Comparison of ENCODE assay signal across 33 cellular contexts in the genomic region with DNA sequence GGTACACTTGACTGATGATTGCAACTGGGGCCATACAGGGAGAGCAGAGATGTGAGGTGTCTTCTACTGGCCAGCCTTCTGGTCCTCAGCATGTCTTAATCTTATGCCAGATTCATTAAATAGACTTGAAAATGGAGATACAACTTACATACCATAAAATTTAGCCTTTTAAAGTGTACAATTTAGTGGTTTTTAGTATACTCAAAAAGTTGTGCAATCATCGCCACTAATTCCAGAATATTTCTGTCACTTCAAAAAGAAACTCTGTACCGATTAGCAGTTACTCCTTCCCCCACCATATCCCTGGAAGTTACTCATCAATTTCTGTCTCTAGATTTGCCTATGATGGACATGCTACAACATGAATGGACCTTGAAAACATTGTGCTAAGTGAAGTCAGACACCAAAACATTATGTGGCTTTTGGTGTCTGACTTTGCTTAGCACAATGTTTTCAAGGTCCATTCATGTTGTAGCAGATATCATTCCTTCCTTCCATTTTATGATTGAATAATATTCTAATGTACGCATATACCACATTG. TPM values are rescaled to one million over a fixed set of nuclear protein-coding genes. Genes with fewer than 3 reads are reported as not detected.
DNase-seq lines count a peak whose midpoint lies in the region; ATAC-seq, FAIRE-seq and TF ChIP-seq lines count a peak whose summit lies in the region.
"Had no signal": no experiment of that assay in that cellular context is flagged by ENCODE, and none has a peak within 500 bp of the region (broad histone marks: within the 10 kb centered on the region; RNA-seq: fewer than 3 reads in every experiment).

No MANE protein-coding gene starts in this region.

- no peak overlapping the region for H3K23ac ChIP-seq in IMR-90 (ENCODE audit: low read depth, low read length)

- H4K8ac ChIP-seq in IMR-90 (ENCODE audit: low read depth in 2 of 2, low read length in 2 of 2): no peak overlapping the region

- no peak overlapping the region for H3K4ac ChIP-seq in IMR-90 (ENCODE audit: low read depth, low read length)

- H3F3A ChIP-seq in neural progenitor cell (ENCODE audit: low read depth): no peaks in the 10 kb centered on the region

- no peak overlapping the region for H3K18ac ChIP-seq in IMR-90 (ENCODE audit: low read depth, low read length)

- dilution Hi-C loops in IMR-90 (cut with HindIII; ENCODE audit: low sequenced_read_pairs, unreplicated experiment): no loop called here

- H3K9me3 ChIP-seq in IMR-90 (ENCODE audit: control insufficient read depth, insufficient read depth, low read length) (no peaks in the 10 kb centered on the region), neural progenitor cell (ENCODE audit: low read depth) (no peaks in the 10 kb centered on the region)
- H3K9me3 ChIP-seq: BE2C, left lung, ovary, vagina had no signal

- H3K27ac Mint-ChIP-seq in neural progenitor cell: no peak overlapping the region
- H3K27ac Mint-ChIP-seq: brain; immature natural killer cell; natural killer cell treated with Interleukin-12 subunit alpha and Interleukin-12 subunit beta and Interleukin-15 and Interleukin-18, amount 100 ng/mL, for 72 hours had no signal

- no CpG with 5 or more reads among the region's 3 CpGs for WGBS in IMR-90 (ENCODE audit: extremely low coverage in 2 of 2, insufficient read length in 1 of 2), 2 experiments

- no peak overlapping the region for H2AFZ ChIP-seq in IMR-90 (replicated peaks; ENCODE audit: low read length, poor library complexity)
- H2AFZ ChIP-seq in neural progenitor cell (replicated peaks): no peak overlapping the region
- H2AFZ ChIP-seq: hepatocyte had no signal

- no peak overlapping the region for H3K9ac ChIP-seq in IMR-90 (ENCODE audit: low read depth, low read length)
- no peak overlapping the region for H3K9ac ChIP-seq in neural progenitor cell

- H2AK5ac ChIP-seq in IMR-90 (ENCODE audit: low read depth, low read length): no peak overlapping the region

- H3K36me3 ChIP-seq in IMR-90 (ENCODE audit: control insufficient read depth, insufficient read depth, low read length): no peaks in the 10 kb centered on the region
- no peaks in the 10 kb centered on the region for H3K36me3 ChIP-seq in neural progenitor cell
- H3K36me3 ChIP-seq: BE2C, left lung, ovary, vagina had no signal

- no peaks in the 10 kb centered on the region for H3K27me3 ChIP-seq in IMR-90 (ENCODE audit: control insufficient read depth, insufficient read depth, low read length)
- H3K27me3 ChIP-seq in foreskin keratinocyte: no peaks in the 10 kb centered on the region
- H3K27me3 ChIP-seq in neural progenitor cell: no peaks in the 10 kb centered on the region
- H3K27me3 ChIP-seq: BE2C, hepatocyte, left lung, ovary, vagina had no signal

- no peaks in the 10 kb centered on the region for H3K79me1 ChIP-seq in IMR-90 (ENCODE audit: low read depth in 1 of 2, low read length in 2 of 2)

- POLR2A ChIA-PET in IMR-90 (lab: Charles Lee; ENCODE audit: unreplicated experiment): no interaction called here

- H3K79me2 ChIP-seq in neural progenitor cell (ENCODE audit: low read depth): no peaks in the 10 kb centered on the region
- H3K79me2 ChIP-seq: hepatocyte had no signal

- H2BK5ac ChIP-seq in IMR-90 (ENCODE audit: low read depth, low read length, poor library complexity, severe bottlenecking): no peak overlapping the region

- H3K4me3 ChIP-seq in IMR-90 (ENCODE audit: insufficient read depth, low read depth, low read length) (no peak overlapping the region), neural progenitor cell (no peak overlapping the region)
- H3K4me3 ChIP-seq: A549, hepatocyte, left lung, ovary, vagina had no signal

- no peaks in the 10 kb centered on the region for H3K4me1 ChIP-seq in IMR-90 (ENCODE audit: control insufficient read depth, insufficient read depth, low read length)
- peaks cover 16% of the 10 kb centered on the region for H3K4me1 ChIP-seq in foreskin keratinocyte
- H3K4me1 ChIP-seq in neural progenitor cell: no peaks in the 10 kb centered on the region
- H3K4me1 ChIP-seq: A549, BE2C, left lung, vagina had no signal

- no peak overlapping the region for H3K56ac ChIP-seq in IMR-90 (ENCODE audit: extremely low read depth, insufficient read depth, low read length)

- H2BK20ac ChIP-seq in IMR-90 (ENCODE audit: low read depth, low read length): no peak overlapping the region

- no TSS peak for BruUV-seq in IMR-90 (replicated peaks; lab: Mats Ljungman, UMichigan)

- H2BK15ac ChIP-seq in IMR-90 (ENCODE audit: low read depth, low read length): no peak overlapping the region

- no peaks in the 10 kb centered on the region for H3K9me1 ChIP-seq in IMR-90 (ENCODE audit: insufficient read depth, low read length)

- no peak for TF ChIP-seq POLR2A in GM12891 (IDR thresholded peaks at IDR 0.05; ENCODE audit: low read depth, low read length)
- TF ChIP-seq POLR2A in IMR-90 (IDR thresholded peaks at IDR 0.05; ENCODE audit: low read depth, low read length): no peak

- no peak overlapping the region for H3K27ac ChIP-seq in IMR-90 (ENCODE audit: insufficient read depth, low read length)
- H3K27ac ChIP-seq in foreskin keratinocyte: no peak overlapping the region
- H3K27ac ChIP-seq in neural progenitor cell: no peak overlapping the region
- H3K27ac ChIP-seq: A549, hepatocyte, left lung, ovary, vagina had no signal

- H3K36me3 Mint-ChIP-seq in neural progenitor cell: peaks cover 3% of the 10 kb centered on the region
- H3K36me3 Mint-ChIP-seq: brain; immature natural killer cell; natural killer cell treated with Interleukin-12 subunit alpha and Interleukin-12 subunit beta and Interleukin-15 and Interleukin-18, amount 100 ng/mL, for 72 hours had no signal

- intact Hi-C loops in IMR-90 (cut with micrococcal nuclease): no loop called here

- H3K27me3 Mint-ChIP-seq in neural progenitor cell (ENCODE audit: insufficient read depth, low read depth): peaks cover 7% of the 10 kb centered on the region
- H3K27me3 Mint-ChIP-seq: brain had no signal

- H3K4me2 ChIP-seq in IMR-90 (ENCODE audit: low read depth, low read length): no peak overlapping the region
- H3K4me2 ChIP-seq in neural progenitor cell: no peak overlapping the region
- H3K4me2 ChIP-seq: A549, hepatocyte had no signal

- in situ Hi-C loops in IMR-90 (cut with MboI; ENCODE audit: low sequenced_read_pairs): no loop called here

- H3K14ac ChIP-seq in IMR-90 (replicated peaks; ENCODE audit: low read depth, low read length): no peak overlapping the region

- CTCF ChIA-PET in IMR-90 (lab: Yijun Ruan, JAX): no interaction called here

- peaks cover 3% of the 10 kb centered on the region for H3K4me1 Mint-ChIP-seq in neural progenitor cell
- H3K4me1 Mint-ChIP-seq: brain, immature natural killer cell had no signal

- no peak overlapping the region for H4K91ac ChIP-seq in IMR-90 (ENCODE audit: insufficient read depth, low read depth, low read length)

- H4K5ac ChIP-seq in IMR-90 (ENCODE audit: low read depth, low read length): no peak overlapping the region

- peaks cover 11% of the 10 kb centered on the region for H3K9me3 Mint-ChIP-seq in neural progenitor cell
- H3K9me3 Mint-ChIP-seq: immature natural killer cell; natural killer cell treated with Interleukin-12 subunit alpha and Interleukin-12 subunit beta and Interleukin-15 and Interleukin-18, amount 100 ng/mL, for 72 hours had no signal

- H4K20me1 ChIP-seq in IMR-90 (ENCODE audit: insufficient read depth, low read length) (no peaks in the 10 kb centered on the region), neural progenitor cell (ENCODE audit: low read depth) (no peaks in the 10 kb centered on the region)

- DNase-seq in GM12891 (ENCODE audit: insufficient read length, low spot score) (no peak), IMR-90 (no peak), foreskin keratinocyte (peak; percentile 82 to 89), cerebellum (ENCODE audit: low spot score) (no peak), neural progenitor cell (ENCODE audit: low spot score) (no peak), COR-L47 (lab: John Stamatoyannopoulos, UW) (no peak)
- DNase-seq: activated gamma-delta T cell treated with Interleukin-2 at 50 U/mL for 16 hours; activated T-cell treated with anti-CD3 and anti-CD28 coated beads, Interleukin-2, amount 50 U/mL, for 1 hour; BE2C; DMS79 treated with DMSO at 0.1 percent for 48 hours; effector CD4-positive, alpha-beta T cell; foreskin melanocyte; H7; immature natural killer cell; Karpas-422; left lung; NCI-H1694; NCI-H526 treated with DMSO at 0.1 percent for 48 hours; ovary; stimulated activated CD4-positive, alpha-beta T cell treated with anti-CD3 and anti-CD28 coated beads, Interleukin-12 subunit alpha, Interleukin-12 subunit beta, amount 100 ng/mL, for 4 hours; stimulated activated CD4-positive, alpha-beta T cell treated with anti-CD3 and anti-CD28 coated beads, Interleukin-4, amount 100 ng/mL, for 24 hours; stimulated activated naive CD8-positive, alpha-beta T cell treated with anti-CD3 and anti-CD28 coated beads, Interleukin-15, Interleukin-2, amounts not matched to agents 100 U/mL and 50 U/mL, for 24 hours had no signal

- ATAC-seq in GM21529 (IDR thresholded peaks at IDR 0.05; ENCODE audit: unreplicated experiment) (peak; percentile 16), IMR-90 (ENCODE audit: low read depth) (no peak), foreskin keratinocyte (peak; percentile 89), GM21390 (IDR thresholded peaks at IDR 0.05; ENCODE audit: unreplicated experiment) (no peak)
- ATAC-seq: A549; esophagus mucosa; left lung; stimulated activated naive CD8-positive, alpha-beta T cell treated with anti-CD3 and anti-CD28 coated beads, Interleukin-15, Interleukin-2, amounts not matched to agents 100 U/mL and 50 U/mL, for 24 hours had no signal

- TF ChIP-seq CTCF in IMR-90 (conservative IDR thresholded peaks at IDR 0.05; ENCODE audit: low read depth, low read length) (no peak), foreskin keratinocyte (conservative IDR thresholded peaks at IDR 0.05) (no peak), neural progenitor cell (IDR thresholded peaks at IDR 0.05) (no peak)

- TF ChIP-seq RAD21 in IMR-90 (IDR thresholded peaks at IDR 0.05; ENCODE audit: low read length): no peak

- no peak overlapping the region for H3K4me3 Mint-ChIP-seq in neural progenitor cell
- H3K4me3 Mint-ChIP-seq: brain; immature natural killer cell; natural killer cell treated with Interleukin-12 subunit alpha and Interleukin-12 subunit beta and Interleukin-15 and Interleukin-18, amount 100 ng/mL, for 72 hours had no signal

- H2AK9ac ChIP-seq in IMR-90 (replicated peaks; ENCODE audit: low read depth, low read length, poor library complexity): no peak overlapping the region

- H2BK120ac ChIP-seq in IMR-90 (ENCODE audit: low read depth, low read length): no peak overlapping the region

- peak; percentile 28 for FAIRE-seq in GM12891 (lab: Jason Lieb, UNC)
- FAIRE-seq: A549, HTR-8/SVneo, TTC549 had no signal

TF ChIP-seq in IMR-90, 13 proteins besides CTCF, POLR2A, EP300 and RAD21 (continues in another document):
- TF ChIP-seq RCOR1 (IDR thresholded peaks at IDR 0.05; ENCODE audit: insufficient replicate concordance, low read length): no peak

RNA-seq across cellular contexts. Expression of a gene that starts 53.0 kb away (rescaled TPM):
- not detected for polyA plus RNA-seq in GM12891 (2012; ENCODE audit: low read depth, missing spikeins)
- total RNA-seq in IMR-90 (2012; rRNA removed) (not detected in 2 replicates), foreskin keratinocyte (not detected in 2 replicates), cerebellum (0.36 TPM), neural progenitor cell (ENCODE audit: low replicate concordance) (0.06 and 0.11 TPM in 2 replicates)
- polyA plus RNA-seq in IMR-90 (2012; rRNA removed) (not detected in 2 replicates), foreskin keratinocyte (0.02 TPM in 1 of 2 replicates, not detected in the other)
- polyA plus RNA-seq in IMR-90 (2012; cell fraction: cytosol; rRNA removed): not detected in 2 replicates
- polyA plus RNA-seq in IMR-90 (2012; cell fraction: nucleus; rRNA removed; ENCODE audit: low replicate concordance): not detected in 2 replicates
- total RNA-seq: H7, hepatocyte, RPMI7951, vagina had no signal
- polyA plus RNA-seq: hepatocyte, immature natural killer cell had no signal

Comparison
In these comparisons a context has a peak if more than half of its experiments do, and no peak if none do; other contexts are left out.
1. DNase-seq: peak in foreskin keratinocyte (2 of 2); none in GM12891 (single experiment), IMR-90 (single experiment), cerebellum (single experiment), neural progenitor cell (single experiment) and COR-L47 (single experiment).
2. ATAC-seq: peak in GM21529 (single experiment) and foreskin keratinocyte (single experiment); none in IMR-90 (single experiment) and GM21390 (single experiment).